In genomic region chr19:29596080-29596479, GRCh38 we compare ENCODE assay signal across 1 cellular context.
TF ChIP-seq lines count a peak whose summit lies in the region.

No MANE protein-coding gene starts in this region.

TF ChIP-seq in GM23338, 12 proteins besides CTCF, POLR2A, EP300 and RAD21 (continued from another document):
- TF ChIP-seq, protein P1, sequence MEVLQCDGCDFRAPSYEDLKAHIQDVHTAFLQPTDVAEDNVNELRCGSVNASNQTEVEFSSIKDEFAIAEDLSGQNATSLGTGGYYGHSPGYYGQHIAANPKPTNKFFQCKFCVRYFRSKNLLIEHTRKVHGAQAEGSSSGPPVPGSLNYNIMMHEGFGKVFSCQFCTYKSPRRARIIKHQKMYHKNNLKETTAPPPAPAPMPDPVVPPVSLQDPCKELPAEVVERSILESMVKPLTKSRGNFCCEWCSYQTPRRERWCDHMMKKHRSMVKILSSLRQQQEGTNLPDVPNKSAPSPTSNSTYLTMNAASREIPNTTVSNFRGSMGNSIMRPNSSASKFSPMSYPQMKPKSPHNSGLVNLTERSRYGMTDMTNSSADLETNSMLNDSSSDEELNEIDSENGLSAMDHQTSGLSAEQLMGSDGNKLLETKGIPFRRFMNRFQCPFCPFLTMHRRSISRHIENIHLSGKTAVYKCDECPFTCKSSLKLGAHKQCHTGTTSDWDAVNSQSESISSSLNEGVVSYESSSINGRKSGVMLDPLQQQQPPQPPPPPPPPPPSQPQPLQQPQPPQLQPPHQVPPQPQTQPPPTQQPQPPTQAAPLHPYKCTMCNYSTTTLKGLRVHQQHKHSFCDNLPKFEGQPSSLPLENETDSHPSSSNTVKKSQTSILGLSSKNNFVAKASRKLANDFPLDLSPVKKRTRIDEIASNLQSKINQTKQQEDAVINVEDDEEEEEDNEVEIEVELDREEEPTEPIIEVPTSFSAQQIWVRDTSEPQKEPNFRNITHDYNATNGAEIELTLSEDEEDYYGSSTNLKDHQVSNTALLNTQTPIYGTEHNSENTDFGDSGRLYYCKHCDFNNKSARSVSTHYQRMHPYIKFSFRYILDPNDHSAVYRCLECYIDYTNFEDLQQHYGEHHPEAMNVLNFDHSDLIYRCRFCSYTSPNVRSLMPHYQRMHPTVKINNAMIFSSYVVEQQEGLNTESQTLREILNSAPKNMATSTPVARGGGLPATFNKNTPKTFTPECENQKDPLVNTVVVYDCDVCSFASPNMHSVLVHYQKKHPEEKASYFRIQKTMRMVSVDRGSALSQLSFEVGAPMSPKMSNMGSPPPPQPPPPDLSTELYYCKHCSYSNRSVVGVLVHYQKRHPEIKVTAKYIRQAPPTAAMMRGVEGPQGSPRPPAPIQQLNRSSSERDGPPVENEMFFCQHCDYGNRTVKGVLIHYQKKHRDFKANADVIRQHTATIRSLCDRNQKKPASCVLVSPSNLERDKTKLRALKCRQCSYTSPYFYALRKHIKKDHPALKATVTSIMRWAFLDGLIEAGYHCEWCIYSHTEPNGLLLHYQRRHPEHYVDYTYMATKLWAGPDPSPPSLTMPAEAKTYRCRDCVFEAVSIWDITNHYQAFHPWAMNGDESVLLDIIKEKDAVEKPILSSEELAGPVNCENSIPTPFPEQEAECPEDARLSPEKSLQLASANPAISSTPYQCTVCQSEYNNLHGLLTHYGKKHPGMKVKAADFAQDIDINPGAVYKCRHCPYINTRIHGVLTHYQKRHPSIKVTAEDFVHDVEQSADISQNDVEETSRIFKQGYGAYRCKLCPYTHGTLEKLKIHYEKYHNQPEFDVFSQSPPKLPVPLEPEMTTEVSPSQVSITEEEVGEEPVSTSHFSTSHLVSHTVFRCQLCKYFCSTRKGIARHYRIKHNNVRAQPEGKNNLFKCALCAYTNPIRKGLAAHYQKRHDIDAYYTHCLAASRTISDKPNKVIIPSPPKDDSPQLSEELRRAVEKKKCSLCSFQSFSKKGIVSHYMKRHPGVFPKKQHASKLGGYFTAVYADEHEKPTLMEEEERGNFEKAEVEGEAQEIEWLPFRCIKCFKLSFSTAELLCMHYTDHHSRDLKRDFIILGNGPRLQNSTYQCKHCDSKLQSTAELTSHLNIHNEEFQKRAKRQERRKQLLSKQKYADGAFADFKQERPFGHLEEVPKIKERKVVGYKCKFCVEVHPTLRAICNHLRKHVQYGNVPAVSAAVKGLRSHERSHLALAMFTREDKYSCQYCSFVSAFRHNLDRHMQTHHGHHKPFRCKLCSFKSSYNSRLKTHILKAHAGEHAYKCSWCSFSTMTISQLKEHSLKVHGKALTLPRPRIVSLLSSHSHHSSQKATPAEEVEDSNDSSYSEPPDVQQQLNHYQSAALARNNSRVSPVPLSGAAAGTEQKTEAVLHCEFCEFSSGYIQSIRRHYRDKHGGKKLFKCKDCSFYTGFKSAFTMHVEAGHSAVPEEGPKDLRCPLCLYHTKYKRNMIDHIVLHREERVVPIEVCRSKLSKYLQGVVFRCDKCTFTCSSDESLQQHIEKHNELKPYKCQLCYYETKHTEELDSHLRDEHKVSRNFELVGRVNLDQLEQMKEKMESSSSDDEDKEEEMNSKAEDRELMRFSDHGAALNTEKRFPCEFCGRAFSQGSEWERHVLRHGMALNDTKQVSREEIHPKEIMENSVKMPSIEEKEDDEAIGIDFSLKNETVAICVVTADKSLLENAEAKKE (CRISPR knock-in tag; IDR thresholded peaks at IDR 0.05): no peak
- TF ChIP-seq EZH2phosphoT487 (IDR thresholded peaks at IDR 0.05; ENCODE audit: unreplicated experiment) (no peak), ZNF114 (CRISPR knock-in tag; IDR thresholded peaks at IDR 0.05) (no peak)
